ENCODE assay signal across 34 cellular contexts in the genomic region with DNA sequence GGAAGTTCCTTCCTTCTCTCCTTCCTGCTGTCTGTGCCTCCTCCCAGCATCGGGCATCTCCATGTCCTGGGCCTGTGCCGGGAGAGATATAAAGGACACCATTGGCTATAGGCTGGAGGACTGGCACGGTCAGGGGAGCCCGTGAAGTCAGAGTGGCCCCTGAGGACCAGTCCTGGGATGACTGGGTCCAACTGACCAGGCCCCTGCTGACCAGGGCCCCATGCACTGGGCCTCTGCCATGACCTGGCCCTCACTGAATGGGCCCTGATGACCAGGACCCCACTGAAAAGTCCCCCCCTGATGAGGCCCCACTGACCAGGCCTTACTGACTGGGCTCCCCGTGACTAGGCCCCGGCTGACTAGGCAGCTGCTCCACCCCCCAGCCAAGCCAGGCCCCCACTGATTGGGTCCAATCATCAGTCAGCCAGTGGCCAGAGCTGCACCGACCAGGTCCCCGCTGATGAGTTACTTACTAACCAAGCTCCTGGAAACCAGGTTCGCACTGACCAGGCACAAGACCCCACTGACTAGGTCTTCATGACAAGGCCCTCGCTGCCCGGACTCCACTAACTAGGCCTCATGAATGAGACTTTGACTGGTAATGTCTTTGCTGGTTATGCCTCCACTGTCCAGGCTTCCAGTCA.
"Had no signal": no experiment of that assay in that cellular context is flagged by ENCODE, and none has a peak within 500 bp of the region (broad histone marks: within the 10 kb centered on the region; RNA-seq: fewer than 3 reads in every experiment).

No MANE protein-coding gene starts in this region.

- H3K9me3 Mint-ChIP-seq: activated CD8-positive, alpha-beta T cell treated with anti-CD3 and anti-CD28 coated beads for 36 hours; activated naive CD8-positive, alpha-beta T cell treated with anti-CD3 and anti-CD28 coated beads for 36 hours; activated T-cell treated with anti-CD3 and anti-CD28 coated beads, Interleukin-2, amount 50 U/mL, for 72 hours; activated T-helper 17 cell treated with anti-CD3 and anti-CD28 coated beads, Interleukin-2, amount 50 U/mL, for 72 hours; central memory CD8-positive, alpha-beta T cell had no signal

- H3K4me3 Mint-ChIP-seq: activated CD4-positive, alpha-beta T cell treated with anti-CD3 and anti-CD28 coated beads, Interleukin-2, amount 10 ng/mL, durations not matched to agents 24 days and 14 days; activated CD8-positive, alpha-beta T cell treated with anti-CD3 and anti-CD28 coated beads for 36 hours; activated naive CD8-positive, alpha-beta T cell treated with anti-CD3 and anti-CD28 coated beads for 36 hours; activated T-cell treated with anti-CD3 and anti-CD28 coated beads, Interleukin-2, amount 50 U/mL, for 72 hours; activated T-helper 17 cell treated with anti-CD3 and anti-CD28 coated beads, Interleukin-2, amount 50 U/mL, for 72 hours; central memory CD8-positive, alpha-beta T cell had no signal

- ATAC-seq: activated CD8-positive, alpha-beta T cell treated with anti-CD3 and anti-CD28 coated beads for 36 hours; activated T-cell treated with anti-CD3 and anti-CD28 coated beads, Interleukin-2, amount 50 U/mL, for 72 hours; activated T-helper 17 cell treated with anti-CD3 and anti-CD28 coated beads, Interleukin-2, amount 50 U/mL, for 72 hours; PC-3 had no signal

- H3K27me3 Mint-ChIP-seq: activated CD4-positive, alpha-beta T cell treated with anti-CD3 and anti-CD28 coated beads, Interleukin-2, amount 10 ng/mL, durations not matched to agents 24 days and 14 days; activated CD8-positive, alpha-beta T cell treated with anti-CD3 and anti-CD28 coated beads for 36 hours; activated naive CD8-positive, alpha-beta T cell treated with anti-CD3 and anti-CD28 coated beads for 36 hours; activated T-helper 17 cell treated with anti-CD3 and anti-CD28 coated beads, Interleukin-2, amount 50 U/mL, for 72 hours; central memory CD8-positive, alpha-beta T cell had no signal

- H3K4me1 Mint-ChIP-seq: activated CD4-positive, alpha-beta T cell treated with anti-CD3 and anti-CD28 coated beads, Interleukin-2, amount 10 ng/mL, durations not matched to agents 24 days and 14 days; activated naive CD8-positive, alpha-beta T cell treated with anti-CD3 and anti-CD28 coated beads for 36 hours; activated T-helper 17 cell treated with anti-CD3 and anti-CD28 coated beads, Interleukin-2, amount 50 U/mL, for 72 hours; central memory CD8-positive, alpha-beta T cell had no signal

- H3K27ac Mint-ChIP-seq: activated CD4-positive, alpha-beta T cell treated with anti-CD3 and anti-CD28 coated beads, Interleukin-2, amount 10 ng/mL, durations not matched to agents 24 days and 14 days; activated CD8-positive, alpha-beta T cell treated with anti-CD3 and anti-CD28 coated beads for 36 hours; activated naive CD8-positive, alpha-beta T cell treated with anti-CD3 and anti-CD28 coated beads for 36 hours; activated T-cell treated with anti-CD3 and anti-CD28 coated beads, Interleukin-2, amount 50 U/mL, for 72 hours; activated T-helper 17 cell treated with anti-CD3 and anti-CD28 coated beads, Interleukin-2, amount 50 U/mL, for 72 hours had no signal

- H3K27ac ChIP-seq: ascending aorta, cardiac muscle cell, Peyer's patch, SJSA1, WERI-Rb-1 had no signal

- DNase-seq: activated CD4-positive, alpha-beta T cell treated with anti-CD3 and anti-CD28 coated beads, Interleukin-2, amount 10 ng/mL, durations not matched to agents 24 days and 14 days; activated CD4-positive, alpha-beta T cell treated with anti-CD3 and anti-CD28 coated beads, Interleukin-2, amount 50 U/mL, for 4 hours; activated CD4-positive, CD25-positive, alpha-beta regulatory T cell; activated CD8-positive, alpha-beta T cell treated with anti-CD3 and anti-CD28 coated beads for 36 hours; activated effector memory CD4-positive, alpha-beta T cell treated with anti-CD3 and anti-CD28 coated beads, Interleukin-2, amount 50 U/mL, for 16 hours; activated naive CD4-positive, alpha-beta T cell; activated naive CD4-positive, alpha-beta T cell treated with anti-CD3 and anti-CD28 coated beads, Interleukin-2, amount 50 U/mL, for 16 hours; activated naive CD8-positive, alpha-beta T cell treated with anti-CD3 and anti-CD28 coated beads for 36 hours; activated T-cell treated with anti-CD3 and anti-CD28 coated beads, Interleukin-2, amount 50 U/mL, for 1 hour; activated T-cell treated with anti-CD3 and anti-CD28 coated beads, Interleukin-2, amount 50 U/mL, for 72 hours; amygdala; MM.1S; MV-4-11; NCI-H1092; NCI-H1436 treated with DMSO at 0.1 percent for 48 hours; NCI-H1694 treated with DMSO at 0.1 percent for 48 hours; NCI-H2029; NCI-H345; NCI-H526; NCI-H748 treated with DMSO at 0.1 percent for 48 hours; NK-92 treated with Interleukin-12 subunit alpha and Interleukin-12 subunit beta, amount 100 ng/mL, for 24 hours; PC-3; Peyer's patch; RPMI8226; SHP77 treated with DMSO at 0.1 percent for 48 hours; SW 1271; T-helper 1 cell; T1000; WERI-Rb-1 had no signal
